ENCODE assay signal across 8 cellular contexts in the genomic region with DNA sequence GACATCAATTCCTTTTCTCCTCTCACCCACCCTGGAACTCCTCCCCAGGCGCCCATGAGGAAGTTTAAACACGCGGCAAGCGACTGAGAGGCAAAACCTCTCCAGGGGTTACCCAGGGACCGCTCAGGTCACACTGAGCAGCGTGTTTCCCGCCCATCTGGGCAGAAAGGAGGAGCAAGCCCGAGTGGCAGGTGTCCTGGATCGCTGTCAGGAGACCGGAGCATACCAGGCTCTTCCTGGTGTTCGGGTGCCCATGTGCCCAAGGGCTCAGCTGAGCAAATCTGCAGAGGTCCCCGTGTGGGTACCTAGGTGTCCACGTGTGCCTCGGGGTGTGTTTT. TPM values are rescaled to one million over a fixed set of nuclear protein-coding genes. Genes with fewer than 3 reads are reported as not detected.
DNase-seq lines count a peak whose midpoint lies in the region; ATAC-seq and TF ChIP-seq lines count a peak whose summit lies in the region.

No MANE protein-coding gene starts in this region.

- H3K4me1 ChIP-seq in iPS DF 6.9 (ENCODE audit: control insufficient read depth, insufficient read depth, low read length) (no peaks in the 10 kb centered on the region), skeletal muscle satellite cell (ENCODE audit: control insufficient read depth, insufficient read depth, low read length) (peaks cover 6% of the 10 kb centered on the region)

- in situ Hi-C loops in ACHN (cut with HindIII; ENCODE audit: low pct_ligation_motif_present, low pct_unique_long_range_greater_than_20kb, low sequenced_read_pairs): no loop called here

- H3K4me2 ChIP-seq in skeletal muscle satellite cell (ENCODE audit: low read length): peak overlapping the region; percentile 92

- DNase-seq in ACHN (peak; percentile 37), NCI-H345 treated with DMSO at 0.1 percent for 48 hours (lab: John Stamatoyannopoulos, UW; ENCODE audit: unreplicated experiment) (peak; percentile 63), iPS DF 6.9 (ENCODE audit: low read depth, low spot score) (no peak), GM10266 (ENCODE audit: extremely low spot score) (no peak)
- DNase-seq in activated naive CD4-positive, alpha-beta T cell treated with anti-CD3 and anti-CD28 coated beads, Interleukin-2, amount 50 U/mL, for 72 hours (ENCODE audit: low spot score in 2 of 2): peak; percentile 53 to 70

- H3K27ac Mint-ChIP-seq in activated naive CD4-positive, alpha-beta T cell treated with anti-CD3 and anti-CD28 coated beads, Interleukin-2, amount 50 U/mL, for 72 hours: peak overlapping the region; percentile 94 to 100

- WGBS in iPS DF 6.9 (ENCODE audit: insufficient coverage, insufficient read length): no CpG with 5 or more reads among the region's 14 CpGs

- H3K9me3 ChIP-seq in iPS DF 6.9 (ENCODE audit: control insufficient read depth, insufficient read depth, low read length): no peaks in the 10 kb centered on the region
- no peaks in the 10 kb centered on the region for H3K9me3 ChIP-seq in skeletal muscle satellite cell (replicated peaks; ENCODE audit: low read length)

- no peaks in the 10 kb centered on the region for H3K9me3 Mint-ChIP-seq in activated naive CD4-positive, alpha-beta T cell treated with anti-CD3 and anti-CD28 coated beads, Interleukin-2, amount 50 U/mL, for 72 hours

- no peaks in the 10 kb centered on the region for H3K27me3 ChIP-seq in iPS DF 6.9 (ENCODE audit: control insufficient read depth, insufficient read depth, low read length)
- H3K27me3 ChIP-seq in skeletal muscle satellite cell (ENCODE audit: control insufficient read depth, insufficient read depth, low read length): no peaks in the 10 kb centered on the region

- no peak for TF ChIP-seq CTCF in GM10266 (IDR thresholded peaks at IDR 0.05; ENCODE audit: control insufficient read depth, insufficient read depth, low read depth, missing control alignments)

- H3K4me3 ChIP-seq in iPS DF 6.9 (ENCODE audit: low read length): peak overlapping the region; percentile 83
- H3K4me3 ChIP-seq in skeletal muscle satellite cell (ENCODE audit: low read length): peak overlapping the region; percentile 82

- no peak overlapping the region for H3K27ac ChIP-seq in iPS DF 6.9 (ENCODE audit: low read length)

- peak; percentile 6 for ATAC-seq in GM18517 (IDR thresholded peaks at IDR 0.05; ENCODE audit: unreplicated experiment)
- peak; percentile 1 for ATAC-seq in HG03108 (IDR thresholded peaks at IDR 0.05; ENCODE audit: unreplicated experiment)
- ATAC-seq in activated naive CD4-positive, alpha-beta T cell treated with anti-CD3 and anti-CD28 coated beads, Interleukin-2, amount 50 U/mL, for 72 hours: peak; percentile 31 to 38

- H3K36me3 Mint-ChIP-seq in activated naive CD4-positive, alpha-beta T cell treated with anti-CD3 and anti-CD28 coated beads, Interleukin-2, amount 50 U/mL, for 72 hours: peaks cover 20 to 31% of the 10 kb centered on the region in 2 donors

- H3K9ac ChIP-seq in skeletal muscle satellite cell (ENCODE audit: low read depth, low read length): peak overlapping the region; percentile 80

- H3K36me3 ChIP-seq in iPS DF 6.9 (ENCODE audit: control insufficient read depth, insufficient read depth, low read length) (peaks cover 8% of the 10 kb centered on the region; the same call in 1 of the 2 replicates), skeletal muscle satellite cell (ENCODE audit: insufficient read depth, low read length) (peaks cover 4% of the 10 kb centered on the region)

RNA-seq across cellular contexts. Expression of gene SLC25A19, which starts 0.5 kb away (rescaled TPM):
- total RNA-seq in activated naive CD4-positive, alpha-beta T cell treated with anti-CD3 and anti-CD28 coated beads, Interleukin-2, amount 50 U/mL, for 72 hours: 100 to 1,000 TPM in 1 of 2 donors, 10 to 100 TPM in 1; 74.4 to 110 TPM
- 11.8 and 13.2 TPM in 2 replicates for total RNA-seq in skeletal muscle satellite cell (2012; rRNA removed)

RNA-seq across cellular contexts. Expression of gene MIF4GD, which starts 17.7 kb away (rescaled TPM):
- total RNA-seq in activated naive CD4-positive, alpha-beta T cell treated with anti-CD3 and anti-CD28 coated beads, Interleukin-2, amount 50 U/mL, for 72 hours: 10 to 100 TPM; 33.4 to 37.8 TPM
- 3.1 and 5.1 TPM in 2 replicates for total RNA-seq in skeletal muscle satellite cell (2012; rRNA removed)

RNA-seq across cellular contexts. Expression of gene MRPS7, which starts 27.1 kb away (rescaled TPM):
- 10 to 100 TPM; 72.3 to 80.5 TPM for total RNA-seq in activated naive CD4-positive, alpha-beta T cell treated with anti-CD3 and anti-CD28 coated beads, Interleukin-2, amount 50 U/mL, for 72 hours
- total RNA-seq in skeletal muscle satellite cell (2012; rRNA removed): 55.7 and 64.9 TPM in 2 replicates

RNA-seq across cellular contexts. Expression of gene GGA3, which starts 27.3 kb away (rescaled TPM):
- 10 to 100 TPM; 74.9 to 79.0 TPM for total RNA-seq in activated naive CD4-positive, alpha-beta T cell treated with anti-CD3 and anti-CD28 coated beads, Interleukin-2, amount 50 U/mL, for 72 hours
- total RNA-seq in skeletal muscle satellite cell (2012; rRNA removed): 11.4 and 15.5 TPM in 2 replicates

Comparison
In these comparisons a context has a peak if more than half of its experiments do, and no peak if none do; other contexts are left out.
1. DNase-seq: peak in ACHN (single experiment), NCI-H345 treated with DMSO at 0.1 percent for 48 hours (single experiment) and activated naive CD4-positive, alpha-beta T cell treated with anti-CD3 and anti-CD28 coated beads, Interleukin-2, amount 50 U/mL, for 72 hours (2 of 2); none in iPS DF 6.9 (single experiment) and GM10266 (single experiment).
2. Peak in every context shown above with its lines, with median percentiles within 50 percentile points of each other: ATAC-seq.